Comparison of ENCODE assay signal across 28 cellular contexts in the genomic region with DNA sequence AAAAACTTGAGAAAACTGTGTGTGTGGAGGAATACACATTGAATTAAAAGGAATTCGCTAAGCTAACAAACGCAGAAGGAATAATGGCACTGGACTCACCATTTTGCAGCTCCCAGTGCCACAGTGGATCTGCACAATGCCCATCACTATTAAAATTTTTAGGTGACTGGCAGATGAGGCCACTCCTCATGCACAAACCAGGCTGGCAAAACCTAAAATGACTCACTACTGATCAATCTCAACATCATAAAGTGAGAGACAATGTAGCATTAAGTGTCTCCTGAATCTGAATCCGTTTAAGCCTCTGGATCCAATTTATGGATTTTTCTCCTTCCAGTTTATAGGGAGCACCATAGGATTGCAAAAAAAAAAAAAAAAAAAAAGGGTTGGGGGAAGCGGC.
"Had no signal": no experiment of that assay in that cellular context is flagged by ENCODE, and none has a peak within 500 bp of the region (broad histone marks: within the 10 kb centered on the region; RNA-seq: fewer than 3 reads in every experiment).

No MANE protein-coding gene starts in this region.

- H3K9me3 ChIP-seq: breast epithelium, gastrocnemius medialis, tibial nerve, uterus had no signal

- H3K27ac Mint-ChIP-seq: activated CD4-positive, alpha-beta memory T cell treated with anti-CD3 and anti-CD28 coated beads, Interleukin-2, amount 10 ng/mL, durations not matched to agents 7 days and 5 days; activated CD4-positive, alpha-beta T cell treated with anti-CD3 and anti-CD28 coated beads, Interleukin-2, amount 10 ng/mL, durations not matched to agents 7 days and 5 days; activated T-cell treated with anti-CD3 and anti-CD28 coated beads, Interleukin-2, amount 50 U/mL, for 24 hours; activated T-helper 17 cell treated with anti-CD3 and anti-CD28 coated beads, Interleukin-2, amount 50 U/mL, for 72 hours; stimulated activated naive B cell treated with anti-CD40 and anti-IgM and Interleukin-4, amounts not matched to agents 10 μg/mL and 1 μg/mL and 100 μg/mL, for 72 hours; T-helper 17 cell had no signal

- H3K36me3 ChIP-seq: breast epithelium, gastrocnemius medialis, stomach, tibial nerve, uterus had no signal

- H3K4me3 ChIP-seq: breast epithelium, gastrocnemius medialis, stomach, tibial nerve, uterus had no signal

- ATAC-seq: activated T-helper 17 cell treated with anti-CD3 and anti-CD28 coated beads, Interleukin-2, amount 50 U/mL, for 72 hours; gastrocnemius medialis; left cardiac atrium; left ventricle myocardium superior; sciatic nerve; stimulated activated naive B cell treated with anti-CD40 and anti-IgM and Interleukin-4, amounts not matched to agents 10 μg/mL and 1 μg/mL and 100 μg/mL, for 72 hours; T-helper 17 cell; WTC11 had no signal

- H3K4me3 Mint-ChIP-seq: activated CD4-positive, alpha-beta memory T cell treated with anti-CD3 and anti-CD28 coated beads, Interleukin-2, amount 10 ng/mL, durations not matched to agents 7 days and 5 days; activated CD4-positive, alpha-beta T cell treated with anti-CD3 and anti-CD28 coated beads, Interleukin-2, amount 10 ng/mL, durations not matched to agents 7 days and 5 days; activated T-cell treated with anti-CD3 and anti-CD28 coated beads, Interleukin-2, amount 50 U/mL, for 24 hours; activated T-helper 17 cell treated with anti-CD3 and anti-CD28 coated beads, Interleukin-2, amount 50 U/mL, for 72 hours; central memory CD8-positive, alpha-beta T cell; nephron; stimulated activated naive B cell treated with anti-CD40 and anti-IgM and Interleukin-4, amounts not matched to agents 10 μg/mL and 1 μg/mL and 100 μg/mL, for 72 hours; T-helper 17 cell had no signal

- H3K4me1 ChIP-seq: uterus had no signal

- DNase-seq: activated CD4-positive, alpha-beta memory T cell treated with anti-CD3 and anti-CD28 coated beads, Interleukin-2, amount 10 ng/mL, durations not matched to agents 7 days and 5 days; activated CD4-positive, alpha-beta T cell treated with anti-CD3 and anti-CD28 coated beads for 1 hour; activated CD4-positive, alpha-beta T cell treated with anti-CD3 and anti-CD28 coated beads, Interleukin-2, amount 10 ng/mL, durations not matched to agents 7 days and 5 days; activated CD8-positive, alpha-beta memory T cell treated with anti-CD3 and anti-CD28 coated beads, Interleukin-2, amount 50 U/mL, for 48 hours; activated gamma-delta T cell treated with Interleukin-2 at 50 U/mL for 16 hours; activated naive CD4-positive, alpha-beta T cell treated with anti-CD3 and anti-CD28 coated beads, Interleukin-2, amount 50 U/mL, for 16 hours; activated T-cell treated with anti-CD3 and anti-CD28 coated beads, Interleukin-2, amount 50 U/mL, for 24 hours; amniotic stem cell; effector CD8-positive, alpha-beta T cell; gastrocnemius medialis; hippocampal formation; left cardiac atrium; left ventricle myocardium superior; mammary epithelial cell; retina; stimulated activated CD4-positive, alpha-beta T cell treated with anti-CD3 and anti-CD28 coated beads, Interleukin-15, amount 100 ng/mL, for 24 hours; stimulated activated CD4-positive, alpha-beta T cell treated with anti-CD3 and anti-CD28 coated beads, Interleukin-2, amount 100 ng/mL, for 24 hours; stimulated activated naive B cell treated with anti-CD40 and anti-IgM and Interleukin-4, amounts not matched to agents 10 μg/mL and 1 μg/mL and 100 μg/mL, for 72 hours; stomach; T-helper 17 cell; uterus had no signal

- H3K27me3 ChIP-seq: breast epithelium, gastrocnemius medialis, stomach, tibial nerve, uterus had no signal

- H3K27ac ChIP-seq: stomach, tibial nerve, uterus had no signal

- H3K4me1 Mint-ChIP-seq: activated CD4-positive, alpha-beta memory T cell treated with anti-CD3 and anti-CD28 coated beads, Interleukin-2, amount 10 ng/mL, durations not matched to agents 7 days and 5 days; activated CD4-positive, alpha-beta T cell treated with anti-CD3 and anti-CD28 coated beads, Interleukin-2, amount 10 ng/mL, durations not matched to agents 7 days and 5 days; activated T-helper 17 cell treated with anti-CD3 and anti-CD28 coated beads, Interleukin-2, amount 50 U/mL, for 72 hours; central memory CD8-positive, alpha-beta T cell; stimulated activated naive B cell treated with anti-CD40 and anti-IgM and Interleukin-4, amounts not matched to agents 10 μg/mL and 1 μg/mL and 100 μg/mL, for 72 hours; T-helper 17 cell had no signal

- H3K27me3 Mint-ChIP-seq: activated T-helper 17 cell treated with anti-CD3 and anti-CD28 coated beads, Interleukin-2, amount 50 U/mL, for 72 hours had no signal

- H3K9me3 Mint-ChIP-seq: activated CD4-positive, alpha-beta memory T cell treated with anti-CD3 and anti-CD28 coated beads, Interleukin-2, amount 10 ng/mL, durations not matched to agents 7 days and 5 days; activated CD4-positive, alpha-beta T cell treated with anti-CD3 and anti-CD28 coated beads, Interleukin-2, amount 10 ng/mL, durations not matched to agents 7 days and 5 days; activated T-helper 17 cell treated with anti-CD3 and anti-CD28 coated beads, Interleukin-2, amount 50 U/mL, for 72 hours; central memory CD8-positive, alpha-beta T cell had no signal
